Comparison of ENCODE assay signal across 15 cellular contexts in genomic region chr5:10567781-10568321, GRCh38. TPM values are rescaled to one million over a fixed set of nuclear protein-coding genes. Genes with fewer than 3 reads are reported as not detected.
DNase-seq lines count a peak whose midpoint lies in the region; ATAC-seq, FAIRE-seq and TF ChIP-seq lines count a peak whose summit lies in the region.
"Had no signal": no experiment of that assay in that cellular context is flagged by ENCODE, and none has a peak within 500 bp of the region (broad histone marks: within the 10 kb centered on the region; RNA-seq: fewer than 3 reads in every experiment).

No MANE protein-coding gene starts in this region.

- peak overlapping the region in 1 of 2 donors; percentile 16 for H3K9ac ChIP-seq in kidney (ENCODE audit: low read length in 2 of 2)

- H3K9me3 Mint-ChIP-seq in activated T-helper 1 cell treated with anti-CD3 and anti-CD28 coated beads, Interleukin-12 subunit alpha, Interleukin-12 subunit beta, Interleukin-2, Interleukin-4 antibody, amounts not matched to agents 30 ng/mL and 10 ng/mL and 1 ng/mL, durations not matched to agents 14 hours and 24 hours and 36 hours, result no peaks in the 10 kb centered on the region
- no peaks in the 10 kb centered on the region for H3K9me3 Mint-ChIP-seq in activated CD4-positive, alpha-beta memory T cell treated with anti-CD3 and anti-CD28 coated beads, Interleukin-2, amount 10 ng/mL, durations not matched to agents 7 days and 5 days
- H3K9me3 Mint-ChIP-seq in Calu3 (ENCODE audit: low read depth, unreplicated experiment), result no peaks in the 10 kb centered on the region
- H3K9me3 Mint-ChIP-seq: activated CD4-positive, alpha-beta memory T cell treated with anti-CD3 and anti-CD28 coated beads for 36 hours; naive B cell had no signal

- H3K27me3 Mint-ChIP-seq in activated T-helper 1 cell treated with anti-CD3 and anti-CD28 coated beads, Interleukin-12 subunit alpha, Interleukin-12 subunit beta, Interleukin-2, Interleukin-4 antibody, amounts not matched to agents 30 ng/mL and 10 ng/mL and 1 ng/mL, durations not matched to agents 14 hours and 24 hours and 36 hours (ENCODE audit: insufficient read depth), result peaks cover 3% of the 10 kb centered on the region
- no peaks in the 10 kb centered on the region for H3K27me3 Mint-ChIP-seq in activated CD4-positive, alpha-beta memory T cell treated with anti-CD3 and anti-CD28 coated beads, Interleukin-2, amount 10 ng/mL, durations not matched to agents 7 days and 5 days
- H3K27me3 Mint-ChIP-seq in Calu3 (ENCODE audit: unreplicated experiment), result no peaks in the 10 kb centered on the region
- H3K27me3 Mint-ChIP-seq: naive B cell had no signal

- 67% methylated on average over 4 of the region's 4 CpGs for WGBS in A549 (ENCODE audit: missing lambda C conversion rate)

- no peak for ATAC-seq in A549

- peaks cover 9% of the 10 kb centered on the region for H3K36me3 Mint-ChIP-seq in activated T-helper 1 cell treated with anti-CD3 and anti-CD28 coated beads, Interleukin-12 subunit alpha, Interleukin-12 subunit beta, Interleukin-2, Interleukin-4 antibody, amounts not matched to agents 30 ng/mL and 10 ng/mL and 1 ng/mL, durations not matched to agents 14 hours and 24 hours and 36 hours (ENCODE audit: low read depth)
- H3K36me3 Mint-ChIP-seq in activated CD4-positive, alpha-beta memory T cell treated with anti-CD3 and anti-CD28 coated beads, Interleukin-2, amount 10 ng/mL, durations not matched to agents 7 days and 5 days (ENCODE audit: low read depth), result peaks cover 1% of the 10 kb centered on the region
- H3K36me3 Mint-ChIP-seq in Calu3 (ENCODE audit: insufficient read depth, unreplicated experiment), result peaks cover 24% of the 10 kb centered on the region
- H3K36me3 Mint-ChIP-seq: activated CD4-positive, alpha-beta memory T cell treated with anti-CD3 and anti-CD28 coated beads for 36 hours; activated naive CD8-positive, alpha-beta T cell; naive B cell had no signal

- in situ Hi-C loops in G401 (cut with HindIII; ENCODE audit: low sequenced_read_pairs), result loop anchor here (5.0 kb wide), 1 partner anchor 39 kb away; no protein-coding TSS in a partner anchor

- FAIRE-seq in A549 (lab: Jason Lieb, UNC), result no peak
- FAIRE-seq in kidney (lab: Jason Lieb, UNC), result no peak

- POLR2A ChIA-PET in A549 (lab: Yijun Ruan, JAX) (no interaction called here), A673 (lab: Charles Lee; ENCODE audit: low non-redundant PET) (interaction anchor here (0.6 kb wide), 1 partner anchor 36 kb away, joined by 11 read pairs; no protein-coding TSS in a partner anchor)
- POLR2A ChIA-PET in activated CD4-positive, alpha-beta memory T cell treated with anti-CD3 and anti-CD28 coated beads, Interleukin-2, amount 10 ng/mL, durations not matched to agents 7 days and 5 days (lab: Charles Lee), result interaction anchor here (0.7 to 1.0 kb wide), 3 partner anchors 9 to 117 kb away, joined by 3 read pairs; no protein-coding TSS in a partner anchor

- peak overlapping the region; percentile 27 for H3K4me2 ChIP-seq in A549

- no peaks in the 10 kb centered on the region for H3K36me3 ChIP-seq in kidney (ENCODE audit: control insufficient read depth in 1 of 2, insufficient read depth in 2 of 2, low read length in 2 of 2)
- no peaks in the 10 kb centered on the region for H3K36me3 ChIP-seq in A673 (ENCODE audit: insufficient read depth, low read length, poor library complexity, severe bottlenecking)
- H3K36me3 ChIP-seq: BE2C had no signal

- BruUV-seq in A673 (replicated peaks; lab: Mats Ljungman, UMichigan) (no TSS peak), Calu3 (replicated peaks; lab: Mats Ljungman, UMichigan) (no TSS peak)

- no peak for TF ChIP-seq CTCF in A549 (IDR thresholded peaks at IDR 0.05)
- TF ChIP-seq CTCF in GM12865 (IDR thresholded peaks at IDR 0.05; ENCODE audit: insufficient read depth, low read depth, low read length, missing control alignments), result no peak
- no peak for TF ChIP-seq CTCF in kidney (IDR thresholded peaks at IDR 0.05; ENCODE audit: borderline replicate concordance, extremely low read depth, insufficient read depth)
- TF ChIP-seq CTCF in A673 (conservative IDR thresholded peaks at IDR 0.05; ENCODE audit: low read depth, low read length), result no peak
- TF ChIP-seq CTCF in Calu3 (IDR thresholded peaks at IDR 0.05; ENCODE audit: unreplicated experiment), result no peak

- TF ChIP-seq POLR2A in A549 (IDR thresholded peaks at IDR 0.05; ENCODE audit: low read length), result no peak

- H3K4me1 Mint-ChIP-seq in activated T-helper 1 cell treated with anti-CD3 and anti-CD28 coated beads, Interleukin-12 subunit alpha, Interleukin-12 subunit beta, Interleukin-2, Interleukin-4 antibody, amounts not matched to agents 30 ng/mL and 10 ng/mL and 1 ng/mL, durations not matched to agents 14 hours and 24 hours and 36 hours (ENCODE audit: low read depth), result peaks cover 34% of the 10 kb centered on the region
- H3K4me1 Mint-ChIP-seq in activated CD4-positive, alpha-beta memory T cell treated with anti-CD3 and anti-CD28 coated beads, Interleukin-2, amount 10 ng/mL, durations not matched to agents 7 days and 5 days, result peaks cover 33% of the 10 kb centered on the region
- peaks cover 9% of the 10 kb centered on the region for H3K4me1 Mint-ChIP-seq in Calu3 (ENCODE audit: low read depth, unreplicated experiment)

- DNase-seq in A549 (ENCODE audit: low read depth in 1 of 2, low spot score in 1 of 2) (no peak), GM12865 (ENCODE audit: low read depth) (no peak), kidney (no peak), G401 (ENCODE audit: low spot score) (no peak), A673 (ENCODE audit: low spot score) (no peak), Calu3 (no peak)
- no peak for DNase-seq in activated T-helper 1 cell treated with anti-CD3 and anti-CD28 coated beads, Interleukin-12 subunit alpha, Interleukin-12 subunit beta, Interleukin-2, Interleukin-4 antibody, amounts not matched to agents 30 ng/mL and 10 ng/mL and 1 ng/mL, durations not matched to agents 14 hours and 24 hours and 36 hours (ENCODE audit: low spot score)
- no peak for DNase-seq in activated CD4-positive, alpha-beta memory T cell treated with anti-CD3 and anti-CD28 coated beads, Interleukin-2, amount 10 ng/mL, durations not matched to agents 7 days and 5 days
- DNase-seq: BE2C; MM.1S; naive B cell; NCI-H524 treated with DMSO at 0.1 percent for 48 hours; stimulated activated CD4-positive, alpha-beta T cell treated with anti-CD3 and anti-CD28 coated beads, Interleukin-12 subunit alpha, Interleukin-12 subunit beta, amount 100 ng/mL, for 4 hours had no signal

- intact Hi-C loops in activated T-helper 1 cell treated with anti-CD3 and anti-CD28 coated beads, Interleukin-12 subunit alpha, Interleukin-12 subunit beta, Interleukin-2, Interleukin-4 antibody, amounts not matched to agents 30 ng/mL and 10 ng/mL and 1 ng/mL, durations not matched to agents 14 hours and 24 hours and 36 hours (cut with micrococcal nuclease), result no loop called here
- intact Hi-C loops in kidney (cut with DNase I) (no loop called here), A673 (cut with micrococcal nuclease; ENCODE audit: unreplicated experiment) (loop anchor here (10.0 kb wide), 1 partner anchor 157 kb away; no protein-coding TSS in a partner anchor), Calu3 (cut with micrococcal nuclease; ENCODE audit: unreplicated experiment) (loop anchor here (10.0 kb wide), 1 partner anchor 57 kb away; no protein-coding TSS in a partner anchor)

- peaks cover 36% of the 10 kb centered on the region for H3K4me1 ChIP-seq in A549
- peaks cover 0 to 10% of the 10 kb centered on the region in 2 donors for H3K4me1 ChIP-seq in kidney (ENCODE audit: control insufficient read depth in 1 of 2, insufficient read depth in 1 of 2, low read depth in 1 of 2, low read length in 2 of 2)
- H3K4me1 ChIP-seq in A673 (ENCODE audit: insufficient read depth, low read length, poor library complexity, severe bottlenecking), result peaks cover 14% of the 10 kb centered on the region

- H3K27ac ChIP-seq in A549 (peak overlapping the region in 1 of 2 experiments; percentile 99; a peak in 1 of 6 replicates), kidney (ENCODE audit: low read depth in 2 of 2, low read length in 2 of 2) (no peak overlapping the region), A673 (ENCODE audit: low read depth, low read length, poor library complexity, severe bottlenecking) (no peak overlapping the region)

- no peak overlapping the region for H3K27ac Mint-ChIP-seq in activated T-helper 1 cell treated with anti-CD3 and anti-CD28 coated beads, Interleukin-12 subunit alpha, Interleukin-12 subunit beta, Interleukin-2, Interleukin-4 antibody, amounts not matched to agents 30 ng/mL and 10 ng/mL and 1 ng/mL, durations not matched to agents 14 hours and 24 hours and 36 hours
- no peak overlapping the region for H3K27ac Mint-ChIP-seq in activated CD4-positive, alpha-beta memory T cell treated with anti-CD3 and anti-CD28 coated beads, Interleukin-2, amount 10 ng/mL, durations not matched to agents 7 days and 5 days
- no peak overlapping the region for H3K27ac Mint-ChIP-seq in Calu3 (ENCODE audit: unreplicated experiment)
- H3K27ac Mint-ChIP-seq: activated CD4-positive, alpha-beta memory T cell treated with anti-CD3 and anti-CD28 coated beads for 36 hours; activated naive CD8-positive, alpha-beta T cell had no signal

- TF ChIP-seq RAD21 in A549 (conservative IDR thresholded peaks at IDR 0.05 in 1 of 2, IDR thresholded peaks at IDR 0.05 in 1 of 2), result no peak

- H3K9me3 ChIP-seq in A549, result no peaks in the 10 kb centered on the region
- no peaks in the 10 kb centered on the region for H3K9me3 ChIP-seq in kidney (ENCODE audit: control insufficient read depth in 1 of 2, low read length in 2 of 2)
- H3K9me3 ChIP-seq in A673 (ENCODE audit: low read depth, low read length, poor library complexity, severe bottlenecking), result no peaks in the 10 kb centered on the region
- H3K9me3 ChIP-seq: BE2C had no signal

- peak overlapping the region; percentile 34 for H3K4me3 Mint-ChIP-seq in activated T-helper 1 cell treated with anti-CD3 and anti-CD28 coated beads, Interleukin-12 subunit alpha, Interleukin-12 subunit beta, Interleukin-2, Interleukin-4 antibody, amounts not matched to agents 30 ng/mL and 10 ng/mL and 1 ng/mL, durations not matched to agents 14 hours and 24 hours and 36 hours
- no peak overlapping the region for H3K4me3 Mint-ChIP-seq in activated CD4-positive, alpha-beta memory T cell treated with anti-CD3 and anti-CD28 coated beads, Interleukin-2, amount 10 ng/mL, durations not matched to agents 7 days and 5 days
- H3K4me3 Mint-ChIP-seq in Calu3 (ENCODE audit: low read depth, unreplicated experiment), result no peak overlapping the region
- H3K4me3 Mint-ChIP-seq: activated CD4-positive, alpha-beta memory T cell treated with anti-CD3 and anti-CD28 coated beads for 36 hours; activated naive CD8-positive, alpha-beta T cell had no signal

- H3K27me3 ChIP-seq in A673 (replicated peaks; ENCODE audit: insufficient read depth, low read depth, low read length, poor library complexity), result peaks cover 18% of the 10 kb centered on the region

- no peak overlapping the region for H3K4me3 ChIP-seq in A549
- H3K4me3 ChIP-seq in GM12865 (ENCODE audit: low read depth, low read length), result peak overlapping the region; percentile 75
- peak overlapping the region; percentile 72 to 88 for H3K4me3 ChIP-seq in kidney (ENCODE audit: low read length in 2 of 2)
- H3K4me3 ChIP-seq in A673 (ENCODE audit: low read depth, low read length, poor library complexity, severe bottlenecking), result no peak overlapping the region

- no peak for TF ChIP-seq EP300 in A549 (IDR thresholded peaks at IDR 0.05)

- CTCF ChIA-PET in A549 (lab: Yijun Ruan, JAX) (interaction anchor here (1.3 to 5.2 kb wide), 4 partner anchors 17 to 116 kb away, joined by 3 to 35 read pairs (median 8); no protein-coding TSS in a partner anchor), A673 (lab: Charles Lee) (no interaction called here), Calu3 (lab: Charles Lee) (no interaction called here)
- CTCF ChIA-PET in activated CD4-positive, alpha-beta memory T cell treated with anti-CD3 and anti-CD28 coated beads, Interleukin-2, amount 10 ng/mL, durations not matched to agents 7 days and 5 days (lab: Charles Lee), result interaction anchor here (1.0 to 2.1 kb wide), 2 partner anchors 8 to 60 kb away, joined by 3 to 13 read pairs; no protein-coding TSS in a partner anchor

RNA-seq across cellular contexts. Expression of gene ANKRD33B, which starts 4.0 kb away (rescaled TPM):
- polyA plus RNA-seq in A549 (2011; rRNA removed) (6.9 and 8.2 TPM in 2 replicates), A549 (2017; fragmentation: RNase III; extraction: RNeasy Plus Mini Kit Qiagen cat#74134 plus additional on column Dnase treatment) (4.0 to 7.1 TPM (median 4.4 TPM) in 3 replicates), kidney (ENCODE audit: insufficient read depth, low read depth, low replicate concordance) (4.8 TPM)
- 7.3 and 11.1 TPM in 2 replicates for polyA plus RNA-seq in A549 (2012; cell fraction: cytosol; rRNA removed)
- polyA plus RNA-seq in A549 (2012; cell fraction: nucleus; rRNA removed), result 24.2 and 33.7 TPM in 2 replicates
- polyA minus RNA-seq in A549 (2011; rRNA and poly(A)+ RNA removed), result 24.1 and 27.2 TPM in 2 replicates
- 21.4 and 21.5 TPM in 2 replicates for total RNA-seq in activated T-helper 1 cell treated with anti-CD3 and anti-CD28 coated beads, Interleukin-12 subunit alpha, Interleukin-12 subunit beta, Interleukin-2, Interleukin-4 antibody, amounts not matched to agents 30 ng/mL and 10 ng/mL and 1 ng/mL, durations not matched to agents 14 hours and 24 hours and 36 hours
- total RNA-seq in kidney (20.3 TPM), A673 (2021) (0.75 and 1.1 TPM in 2 replicates), Calu3 (2022) (2.9 and 3.6 TPM in 2 replicates)
- 5.0 and 7.4 TPM in 2 replicates for total RNA-seq in G401 (2014; rRNA removed; shearing (Covaris generic))
- 1 to 10 TPM; 9.5 to 9.9 TPM for total RNA-seq in activated CD4-positive, alpha-beta memory T cell treated with anti-CD3 and anti-CD28 coated beads, Interleukin-2, amount 10 ng/mL, durations not matched to agents 7 days and 5 days

Comparison
In these comparisons a context has a peak if more than half of its experiments do, and no peak if none do; other contexts are left out.
1. H3K4me3 ChIP-seq: peak in GM12865 (single experiment) and kidney (2 of 2); none in A549 (single experiment) and A673 (single experiment).
2. CTCF ChIA-PET loops: an anchor here in A549 (1.3 to 5.2 kb wide) and activated CD4-positive, alpha-beta memory T cell treated with anti-CD3 and anti-CD28 coated beads, Interleukin-2, amount 10 ng/mL, durations not matched to agents 7 days and 5 days (1.0 to 2.1 kb wide); none called in A673 and Calu3.
3. intact Hi-C loops: an anchor here in A673 (10.0 kb wide) and Calu3 (10.0 kb wide); none called in activated T-helper 1 cell treated with anti-CD3 and anti-CD28 coated beads, Interleukin-12 subunit alpha, Interleukin-12 subunit beta, Interleukin-2, Interleukin-4 antibody, amounts not matched to agents 30 ng/mL and 10 ng/mL and 1 ng/mL, durations not matched to agents 14 hours and 24 hours and 36 hours and kidney.